In genomic region chr20:36620917-36621316, GRCh38 we compare ENCODE assay signal across 16 cellular contexts. TPM values are rescaled to one million over a fixed set of nuclear protein-coding genes. Genes with fewer than 3 reads are reported as not detected.
DNase-seq lines count a peak whose midpoint lies in the region; ATAC-seq lines count a peak whose summit lies in the region.
"Had no signal": no experiment of that assay in that cellular context is flagged by ENCODE, and none has a peak within 500 bp of the region (broad histone marks: within the 10 kb centered on the region; RNA-seq: fewer than 3 reads in every experiment).

No MANE protein-coding gene starts in this region.

- H3K27ac Mint-ChIP-seq in activated naive CD4-positive, alpha-beta T cell treated with anti-CD3 and anti-CD28 coated beads, Interleukin-2, amount 50 U/mL, for 72 hours = peak overlapping the region; percentile 11 to 57
- H3K27ac Mint-ChIP-seq in activated naive CD4-positive, alpha-beta T cell treated with anti-CD3 and anti-CD28 coated beads, Interleukin-2, amount 10 ng/mL, durations not matched to agents 7 days and 5 days = no peak overlapping the region
- H3K27ac Mint-ChIP-seq in T-cell = peak overlapping the region; percentile 50 to 72
- H3K27ac Mint-ChIP-seq in central memory CD8-positive, alpha-beta T cell (ENCODE audit: low read depth) = peak overlapping the region; percentile 17
- peak overlapping the region; percentile 77 to 86 for H3K27ac Mint-ChIP-seq in stimulated activated naive CD8-positive, alpha-beta T cell treated with anti-CD3 and anti-CD28 coated beads, Interleukin-15, amount 100 ng/mL, for 72 hours

- no peak for DNase-seq in activated naive CD4-positive, alpha-beta T cell treated with anti-CD3 and anti-CD28 coated beads, Interleukin-2, amount 50 U/mL, for 72 hours (ENCODE audit: low spot score in 2 of 2)
- no peak for DNase-seq in activated naive CD4-positive, alpha-beta T cell treated with anti-CD3 and anti-CD28 coated beads, Interleukin-2, amount 10 ng/mL, durations not matched to agents 7 days and 5 days
- no peak for DNase-seq in T-cell
- DNase-seq in central memory CD8-positive, alpha-beta T cell (ENCODE audit: low spot score in 2 of 2) = no peak
- no peak for DNase-seq in stimulated activated naive CD8-positive, alpha-beta T cell treated with anti-CD3 and anti-CD28 coated beads, Interleukin-15, amount 100 ng/mL, for 72 hours
- DNase-seq: DMS79; HCEC 1CT; KBM-7; NCI-H1417 treated with DMSO at 0.1 percent for 48 hours; NCI-H2029; NCI-H2171 treated with DMSO at 0.1 percent for 48 hours; NCI-H446 treated with DMSO at 0.1 percent for 48 hours; NK-92 treated with Interleukin-12 subunit alpha and Interleukin-12 subunit beta, amount 100 ng/mL, for 24 hours; SIG-M5 had no signal

- H3K36me3 Mint-ChIP-seq in activated naive CD4-positive, alpha-beta T cell treated with anti-CD3 and anti-CD28 coated beads, Interleukin-2, amount 50 U/mL, for 72 hours = peaks cover 0 to 20% of the 10 kb centered on the region in 2 donors
- peaks cover 25% of the 10 kb centered on the region for H3K36me3 Mint-ChIP-seq in activated naive CD4-positive, alpha-beta T cell treated with anti-CD3 and anti-CD28 coated beads, Interleukin-2, amount 10 ng/mL, durations not matched to agents 7 days and 5 days
- peaks cover 23% of the 10 kb centered on the region for H3K36me3 Mint-ChIP-seq in T-cell
- peaks cover 36% of the 10 kb centered on the region for H3K36me3 Mint-ChIP-seq in central memory CD8-positive, alpha-beta T cell (ENCODE audit: insufficient read depth)

- CTCF ChIA-PET in activated naive CD4-positive, alpha-beta T cell treated with anti-CD3 and anti-CD28 coated beads, Interleukin-2, amount 10 ng/mL, durations not matched to agents 7 days and 5 days (lab: Charles Lee) = no interaction called here
- CTCF ChIA-PET in T-cell (lab: Charles Lee) = no interaction called here

- POLR2A ChIA-PET in T-cell (lab: Charles Lee) = no interaction called here

- H3K4me3 Mint-ChIP-seq in activated naive CD4-positive, alpha-beta T cell treated with anti-CD3 and anti-CD28 coated beads, Interleukin-2, amount 10 ng/mL, durations not matched to agents 7 days and 5 days = no peak overlapping the region
- no peak overlapping the region for H3K4me3 Mint-ChIP-seq in T-cell
- H3K4me3 Mint-ChIP-seq in central memory CD8-positive, alpha-beta T cell = no peak overlapping the region
- no peak overlapping the region for H3K4me3 Mint-ChIP-seq in stimulated activated naive CD8-positive, alpha-beta T cell treated with anti-CD3 and anti-CD28 coated beads, Interleukin-15, amount 100 ng/mL, for 72 hours

- H3K27me3 Mint-ChIP-seq in activated naive CD4-positive, alpha-beta T cell treated with anti-CD3 and anti-CD28 coated beads, Interleukin-2, amount 10 ng/mL, durations not matched to agents 7 days and 5 days = no peaks in the 10 kb centered on the region
- no peaks in the 10 kb centered on the region for H3K27me3 Mint-ChIP-seq in T-cell
- H3K27me3 Mint-ChIP-seq in central memory CD8-positive, alpha-beta T cell = no peaks in the 10 kb centered on the region
- H3K27me3 Mint-ChIP-seq in stimulated activated naive CD8-positive, alpha-beta T cell treated with anti-CD3 and anti-CD28 coated beads, Interleukin-15, amount 100 ng/mL, for 72 hours = no peaks in the 10 kb centered on the region

- no peak for ATAC-seq in activated naive CD4-positive, alpha-beta T cell treated with anti-CD3 and anti-CD28 coated beads, Interleukin-2, amount 50 U/mL, for 72 hours
- ATAC-seq in T-cell (replicated peaks in 1 of 4) (no peak), HG03354 (IDR thresholded peaks at IDR 0.05; ENCODE audit: poor library complexity, severe bottlenecking, unreplicated experiment) (no peak), HG03095 (IDR thresholded peaks at IDR 0.05; ENCODE audit: unreplicated experiment) (no peak)
- ATAC-seq in central memory CD8-positive, alpha-beta T cell (replicated peaks; ENCODE audit: extremely low read depth, poor library complexity, severe bottlenecking) = no peak
- no peak for ATAC-seq in stimulated activated naive CD8-positive, alpha-beta T cell treated with anti-CD3 and anti-CD28 coated beads, Interleukin-15, amount 100 ng/mL, for 72 hours

- no peaks in the 10 kb centered on the region for H3K9me3 Mint-ChIP-seq in activated naive CD4-positive, alpha-beta T cell treated with anti-CD3 and anti-CD28 coated beads, Interleukin-2, amount 50 U/mL, for 72 hours
- no peaks in the 10 kb centered on the region for H3K9me3 Mint-ChIP-seq in activated naive CD4-positive, alpha-beta T cell treated with anti-CD3 and anti-CD28 coated beads, Interleukin-2, amount 10 ng/mL, durations not matched to agents 7 days and 5 days
- H3K9me3 Mint-ChIP-seq in T-cell = no peaks in the 10 kb centered on the region
- H3K9me3 Mint-ChIP-seq in central memory CD8-positive, alpha-beta T cell = no peaks in the 10 kb centered on the region
- no peaks in the 10 kb centered on the region for H3K9me3 Mint-ChIP-seq in stimulated activated naive CD8-positive, alpha-beta T cell treated with anti-CD3 and anti-CD28 coated beads, Interleukin-15, amount 100 ng/mL, for 72 hours

- peaks cover 23% of the 10 kb centered on the region for H3K4me1 Mint-ChIP-seq in activated naive CD4-positive, alpha-beta T cell treated with anti-CD3 and anti-CD28 coated beads, Interleukin-2, amount 10 ng/mL, durations not matched to agents 7 days and 5 days
- peaks cover 27 to 34% (median 29%) of the 10 kb centered on the region in 3 donors for H3K4me1 Mint-ChIP-seq in T-cell
- H3K4me1 Mint-ChIP-seq in central memory CD8-positive, alpha-beta T cell = peaks cover 25% of the 10 kb centered on the region
- peaks cover 21% of the 10 kb centered on the region for H3K4me1 Mint-ChIP-seq in stimulated activated naive CD8-positive, alpha-beta T cell treated with anti-CD3 and anti-CD28 coated beads, Interleukin-15, amount 100 ng/mL, for 72 hours

RNA-seq across cellular contexts. Expression of gene RAB5IF, which starts 15.3 kb away (rescaled TPM):
- total RNA-seq in activated naive CD4-positive, alpha-beta T cell treated with anti-CD3 and anti-CD28 coated beads, Interleukin-2, amount 50 U/mL, for 72 hours = 100 to 1,000 TPM in 1 of 2 donors, 10 to 100 TPM in 1; 75.5 to 107 TPM
- total RNA-seq in T-cell = 10 to 100 TPM; 53.6 to 72.2 (median 59.9) TPM

RNA-seq across cellular contexts. Expression of gene SLA2, which starts 25.1 kb away (rescaled TPM):
- total RNA-seq in activated naive CD4-positive, alpha-beta T cell treated with anti-CD3 and anti-CD28 coated beads, Interleukin-2, amount 50 U/mL, for 72 hours = 10 to 100 TPM; 33.7 to 66.8 TPM
- total RNA-seq in T-cell = 10 to 100 TPM; 26.2 to 46.0 (median 28.8) TPM

RNA-seq across cellular contexts. Expression of gene TGIF2, which starts 47.5 kb away (rescaled TPM):
- total RNA-seq in activated naive CD4-positive, alpha-beta T cell treated with anti-CD3 and anti-CD28 coated beads, Interleukin-2, amount 50 U/mL, for 72 hours = 10 to 100 TPM; 33.7 to 52.6 TPM
- 10 to 100 TPM; 31.2 to 39.7 (median 35.6) TPM for total RNA-seq in T-cell
